12 cellular contexts compared by ENCODE assay signal in genomic region chr2:20728114-20728758, GRCh38.
DNase-seq lines count a peak whose midpoint lies in the region; ATAC-seq and TF ChIP-seq lines count a peak whose summit lies in the region.
"Had no signal": no experiment of that assay in that cellular context is flagged by ENCODE, and none has a peak within 500 bp of the region (broad histone marks: within the 10 kb centered on the region; RNA-seq: fewer than 3 reads in every experiment).

No MANE protein-coding gene starts in this region.

- H2AFZ ChIP-seq in mammary epithelial cell (ENCODE audit: low read depth, low read length): peak overlapping the region; percentile 70

- no peaks in the 10 kb centered on the region for H3K79me2 ChIP-seq in mammary epithelial cell (ENCODE audit: insufficient read depth, low read length)

- no TSS peak for BruUV-seq in mammary epithelial cell (replicated peaks; lab: Mats Ljungman, UMichigan)

- H3K27me3 ChIP-seq in mammary epithelial cell (ENCODE audit: insufficient read depth, low read length) (no peaks in the 10 kb centered on the region), left lung (no peaks in the 10 kb centered on the region), aorta (ENCODE audit: control insufficient read depth in 1 of 2, insufficient read depth in 2 of 2, low read length in 1 of 2) (no peaks in the 10 kb centered on the region)

- peak overlapping the region; percentile 32 for H3K4me2 ChIP-seq in mammary epithelial cell (ENCODE audit: insufficient read depth, low read depth, low read length)

- no peak overlapping the region for H3K4me3 ChIP-seq in mammary epithelial cell (replicated peaks in 1 of 3; ENCODE audit: insufficient read depth in 1 of 3, low read depth in 2 of 3, low read length in 3 of 3)
- no peak overlapping the region for H3K4me3 ChIP-seq in left lung
- no peak overlapping the region for H3K4me3 ChIP-seq in aorta (ENCODE audit: low read length in 2 of 2)

- 81% methylated on average over 4 of the region's 4 CpGs for WGBS in mammary epithelial cell (ENCODE audit: low coverage, missing lambda C conversion rate)
- WGBS in aorta, 2 donors: 30 to 34% methylated on average over 4 of the region's 4 CpGs

- CTCF ChIA-PET in mammary epithelial cell (lab: Charles Lee; ENCODE audit: low non-redundant PET): no interaction called here

- no peak for TF ChIP-seq CTCF in mammary epithelial cell (conservative IDR thresholded peaks at IDR 0.05 in 1 of 2, IDR thresholded peaks at IDR 0.05 in 1 of 2; ENCODE audit: extremely low read depth in 1 of 2, insufficient read depth in 1 of 2, low read depth in 1 of 2, low read length in 2 of 2)
- TF ChIP-seq CTCF in left lung (IDR thresholded peaks at IDR 0.05): no peak

- H3K27ac ChIP-seq in mammary epithelial cell (ENCODE audit: insufficient read depth, low read depth, low read length): no peak overlapping the region
- H3K27ac ChIP-seq in left lung: no peak overlapping the region
- peak overlapping the region; percentile 29 to 93 for H3K27ac ChIP-seq in aorta (ENCODE audit: low read depth in 1 of 2, low read length in 2 of 2)

- in situ Hi-C loops in mammary epithelial cell (cut with MboI; ENCODE audit: low sequenced_read_pairs in 2 of 2): no loop called here

- ATAC-seq in left cardiac atrium (peak; percentile 27 to 37), Right ventricle myocardium superior (ENCODE audit: poor library complexity) (no peak), left lung (peak; percentile 91), aorta (ENCODE audit: low FRiP score) (peak; percentile 41), GM21515 (IDR thresholded peaks at IDR 0.05; ENCODE audit: unreplicated experiment) (no peak)

- H3K4me1 ChIP-seq in mammary epithelial cell (ENCODE audit: insufficient read depth, low read length): peaks cover 13% of the 10 kb centered on the region
- peaks cover 4 to 12% of the 10 kb centered on the region in 2 donors for H3K4me1 ChIP-seq in left lung
- peaks cover 8 to 13% of the 10 kb centered on the region in 2 donors for H3K4me1 ChIP-seq in aorta (ENCODE audit: control insufficient read depth in 1 of 2, insufficient read depth in 2 of 2, low read length in 2 of 2)

- intact Hi-C loops in left cardiac atrium (cut with DNase I): no loop called here
- intact Hi-C loops in Right ventricle myocardium superior (cut with DNase I): no loop called here
- intact Hi-C loops in mammary epithelial cell (cut with micrococcal nuclease): no loop called here
- intact Hi-C loops in left lung (cut with DNase I): no loop called here
- intact Hi-C loops in aorta (cut with DNase I): loop anchor here in 1 of 2 donors (5.0 kb wide), 1 partner anchor 244 kb away; no protein-coding TSS in a partner anchor

- dilution Hi-C loops in mammary epithelial cell (cut with HindIII; ENCODE audit: low sequenced_read_pairs): no loop called here

- H3K36me3 ChIP-seq in mammary epithelial cell (ENCODE audit: insufficient read depth, low read length) (no peaks in the 10 kb centered on the region), left lung (no peaks in the 10 kb centered on the region), aorta (ENCODE audit: control insufficient read depth in 1 of 2, insufficient read depth in 2 of 2, low read length in 1 of 2) (no peaks in the 10 kb centered on the region)

- H3K9ac ChIP-seq in mammary epithelial cell (ENCODE audit: insufficient read depth, low read length): no peak overlapping the region

- peak; percentile 25 for DNase-seq in left cardiac atrium
- no peak for DNase-seq in Right ventricle myocardium superior
- peak; percentile 67 for DNase-seq in mammary epithelial cell
- DNase-seq in left lung: no peak
- no peak for DNase-seq in aorta
- no peak for DNase-seq in NCI-H345 treated with DMSO at 0.1 percent for 48 hours (lab: John Stamatoyannopoulos, UW; ENCODE audit: unreplicated experiment)
- no peak for DNase-seq in activated effector memory CD4-positive, alpha-beta T cell treated with Interleukin-2 at 50 U/mL for 16 hours
- DNase-seq: activated T-cell treated with anti-CD3 and anti-CD28 coated beads, Interleukin-2, amount 50 U/mL, for 48 hours; effector memory CD4-positive, alpha-beta T cell; kidney glomerular epithelial cell; NCI-H524 treated with DMSO at 0.1 percent for 48 hours had no signal

- H4K20me1 ChIP-seq in mammary epithelial cell (ENCODE audit: insufficient read depth, low read length): no peaks in the 10 kb centered on the region

- H3K9me3 ChIP-seq in mammary epithelial cell (replicated peaks; ENCODE audit: insufficient read depth, low read length): no peaks in the 10 kb centered on the region
- H3K9me3 ChIP-seq in left lung: no peaks in the 10 kb centered on the region
- no peaks in the 10 kb centered on the region for H3K9me3 ChIP-seq in aorta (ENCODE audit: control insufficient read depth, low read length)

Comparison
In these comparisons a context has a peak if more than half of its experiments do, and no peak if none do; other contexts are left out.
1. ATAC-seq: peak in left cardiac atrium (2 of 2), left lung (single experiment) and aorta (single experiment); none in Right ventricle myocardium superior (single experiment) and GM21515 (single experiment).
2. DNase-seq: peak in left cardiac atrium (single experiment) and mammary epithelial cell (single experiment); none in Right ventricle myocardium superior (single experiment), left lung (0 of 2), aorta (0 of 2), NCI-H345 treated with DMSO at 0.1 percent for 48 hours (single experiment) and activated effector memory CD4-positive, alpha-beta T cell treated with Interleukin-2 at 50 U/mL for 16 hours (single experiment).
3. H3K27ac ChIP-seq: peak in aorta (2 of 2); none in mammary epithelial cell (single experiment) and left lung (0 of 2).